18 cellular contexts compared by ENCODE assay signal in the genomic region with DNA sequence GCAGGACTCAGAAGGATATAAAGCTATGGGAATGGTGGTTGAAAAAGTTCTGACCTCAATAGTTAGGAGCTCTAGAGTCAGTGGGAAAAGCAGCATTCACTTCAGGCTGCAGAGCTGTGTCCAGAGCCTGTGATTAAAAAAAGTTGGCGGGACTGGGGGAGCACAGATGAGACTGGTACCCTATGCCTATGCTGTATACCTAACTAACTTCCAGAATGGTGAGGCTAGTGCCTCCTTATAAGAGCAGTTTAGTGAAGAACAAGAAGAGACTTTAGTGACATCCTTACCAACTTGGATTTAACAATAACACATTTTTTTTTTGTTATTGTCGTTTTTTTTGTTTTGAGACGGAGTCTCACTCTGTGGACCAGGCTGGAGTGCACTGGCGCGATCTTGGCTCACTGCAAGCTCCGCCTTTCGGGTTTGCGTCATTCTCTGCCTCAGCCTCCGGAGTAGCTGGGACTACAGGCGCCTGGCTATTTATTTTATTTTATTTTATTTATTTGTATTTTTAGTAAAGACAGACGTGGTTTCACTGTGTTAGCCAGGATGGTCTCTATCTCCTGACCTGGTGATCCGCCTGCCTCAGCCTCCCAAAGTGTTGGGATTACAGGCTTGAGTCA. TPM values are rescaled to one million over a fixed set of nuclear protein-coding genes. Genes with fewer than 3 reads are reported as not detected.
DNase-seq lines count a peak whose midpoint lies in the region; ATAC-seq and TF ChIP-seq lines count a peak whose summit lies in the region.
"Had no signal": no experiment of that assay in that cellular context is flagged by ENCODE, and none has a peak within 500 bp of the region (broad histone marks: within the 10 kb centered on the region; RNA-seq: fewer than 3 reads in every experiment).

No MANE protein-coding gene starts in this region.

- TF ChIP-seq CTCF in fibroblast of mammary gland (conservative IDR thresholded peaks at IDR 0.05; ENCODE audit: control insufficient read depth, insufficient read depth, low read depth, low read length) = no peak

- DNase-seq in activated naive CD4-positive, alpha-beta T cell treated with anti-CD3 and anti-CD28 coated beads, Interleukin-2, amount 10 ng/mL, durations not matched to agents 7 days and 5 days = no peak
- peak; percentile 42 to 61 for DNase-seq in SJSA1 (ENCODE audit: low read depth in 1 of 2, low spot score in 2 of 2)
- peak; percentile 40 for DNase-seq in fibroblast of mammary gland (ENCODE audit: low read depth)
- DNase-seq in NOMO-1 treated with DMSO at 0.1 percent for 48 hours (lab: John Stamatoyannopoulos, UW; ENCODE audit: unreplicated experiment) = no peak
- DNase-seq in kidney glomerular epithelial cell (lab: John Stamatoyannopoulos, UW) = no peak
- DNase-seq: DMS 273 treated with DMSO at 0.1 percent for 48 hours, NCI-H1105, NCI-H1694, NCI-H2171, NCI-H82, Peyer's patch had no signal

- H3K36me3 ChIP-seq in SJSA1 (no peaks in the 10 kb centered on the region; the same call in 1 of the 2 replicates), skeletal muscle satellite cell (ENCODE audit: insufficient read depth, low read length) (no peaks in the 10 kb centered on the region)
- H3K36me3 ChIP-seq: Peyer's patch had no signal

- H3K9me3 ChIP-seq in SJSA1 (replicated peaks) (no peaks in the 10 kb centered on the region), skeletal muscle satellite cell (replicated peaks; ENCODE audit: low read length) (no peaks in the 10 kb centered on the region)
- H3K9me3 ChIP-seq: A549, Peyer's patch had no signal

- no peak overlapping the region for H3K4me3 ChIP-seq in SJSA1
- H3K4me3 ChIP-seq in fibroblast of mammary gland (ENCODE audit: control insufficient read depth, low read depth, low read length) = peak overlapping the region; percentile 4
- H3K4me3 ChIP-seq in skeletal muscle satellite cell (ENCODE audit: low read length) = no peak overlapping the region
- H3K4me3 ChIP-seq: A549, Peyer's patch had no signal

- CTCF ChIA-PET in activated naive CD4-positive, alpha-beta T cell treated with anti-CD3 and anti-CD28 coated beads, Interleukin-2, amount 10 ng/mL, durations not matched to agents 7 days and 5 days (lab: Charles Lee) = no interaction called here

- H3K9me3 Mint-ChIP-seq in activated naive CD4-positive, alpha-beta T cell treated with anti-CD3 and anti-CD28 coated beads, Interleukin-2, amount 50 U/mL, for 24 hours = no peaks in the 10 kb centered on the region
- H3K9me3 Mint-ChIP-seq in activated naive CD4-positive, alpha-beta T cell treated with anti-CD3 and anti-CD28 coated beads, Interleukin-2, amount 10 ng/mL, durations not matched to agents 7 days and 5 days = no peaks in the 10 kb centered on the region
- H3K9me3 Mint-ChIP-seq: IgD-negative memory B cell had no signal

- H3K4me1 ChIP-seq in SJSA1 (replicated peaks) (peaks cover 13% of the 10 kb centered on the region), skeletal muscle satellite cell (ENCODE audit: control insufficient read depth, insufficient read depth, low read length) (no peaks in the 10 kb centered on the region)
- H3K4me1 ChIP-seq: A549, Peyer's patch had no signal

- no peak for ATAC-seq in HG03097 (IDR thresholded peaks at IDR 0.05; ENCODE audit: low FRiP score, unreplicated experiment)
- ATAC-seq: Right ventricle myocardium inferior had no signal

- peaks cover 20% of the 10 kb centered on the region for H3K4me1 Mint-ChIP-seq in activated naive CD4-positive, alpha-beta T cell treated with anti-CD3 and anti-CD28 coated beads, Interleukin-2, amount 50 U/mL, for 24 hours
- peaks cover 11% of the 10 kb centered on the region for H3K4me1 Mint-ChIP-seq in activated naive CD4-positive, alpha-beta T cell treated with anti-CD3 and anti-CD28 coated beads, Interleukin-2, amount 10 ng/mL, durations not matched to agents 7 days and 5 days

- peak overlapping the region; percentile 35 for H3K27ac Mint-ChIP-seq in activated naive CD4-positive, alpha-beta T cell treated with anti-CD3 and anti-CD28 coated beads, Interleukin-2, amount 50 U/mL, for 24 hours
- H3K27ac Mint-ChIP-seq in activated naive CD4-positive, alpha-beta T cell treated with anti-CD3 and anti-CD28 coated beads, Interleukin-2, amount 10 ng/mL, durations not matched to agents 7 days and 5 days = no peak overlapping the region

- no peaks in the 10 kb centered on the region for H3K27me3 Mint-ChIP-seq in activated naive CD4-positive, alpha-beta T cell treated with anti-CD3 and anti-CD28 coated beads, Interleukin-2, amount 50 U/mL, for 24 hours
- peaks cover 33% of the 10 kb centered on the region for H3K27me3 Mint-ChIP-seq in activated naive CD4-positive, alpha-beta T cell treated with anti-CD3 and anti-CD28 coated beads, Interleukin-2, amount 10 ng/mL, durations not matched to agents 7 days and 5 days

- H3K9ac ChIP-seq in skeletal muscle satellite cell (ENCODE audit: low read depth, low read length) = no peak overlapping the region

- H3K4me3 Mint-ChIP-seq in activated naive CD4-positive, alpha-beta T cell treated with anti-CD3 and anti-CD28 coated beads, Interleukin-2, amount 50 U/mL, for 24 hours = peak overlapping the region; percentile 11
- H3K4me3 Mint-ChIP-seq in activated naive CD4-positive, alpha-beta T cell treated with anti-CD3 and anti-CD28 coated beads, Interleukin-2, amount 10 ng/mL, durations not matched to agents 7 days and 5 days = no peak overlapping the region

- peak overlapping the region; percentile 11 for H3K4me2 ChIP-seq in skeletal muscle satellite cell (ENCODE audit: low read length)
- H3K4me2 ChIP-seq: A549 had no signal

- H3K27ac ChIP-seq in SJSA1 = no peak overlapping the region
- H3K27ac ChIP-seq: A549, C4-2B, Peyer's patch had no signal

- H3K36me3 Mint-ChIP-seq in activated naive CD4-positive, alpha-beta T cell treated with anti-CD3 and anti-CD28 coated beads, Interleukin-2, amount 50 U/mL, for 24 hours = no peaks in the 10 kb centered on the region
- peaks cover 1% of the 10 kb centered on the region for H3K36me3 Mint-ChIP-seq in activated naive CD4-positive, alpha-beta T cell treated with anti-CD3 and anti-CD28 coated beads, Interleukin-2, amount 10 ng/mL, durations not matched to agents 7 days and 5 days
- H3K36me3 Mint-ChIP-seq: IgD-negative memory B cell had no signal

- H3K27me3 ChIP-seq in SJSA1 (replicated peaks) (peaks cover 5% of the 10 kb centered on the region; the same call in 1 of the 2 replicates), skeletal muscle satellite cell (ENCODE audit: control insufficient read depth, insufficient read depth, low read length) (peaks cover 3% of the 10 kb centered on the region)
- H3K27me3 ChIP-seq: Peyer's patch had no signal

RNA-seq across cellular contexts. Expression of a gene that starts 6.6 kb away (rescaled TPM):
- total RNA-seq in SJSA1 (2014; rRNA removed; shearing (Covaris generic)) = 16.9 and 17.4 TPM in 2 replicates
- total RNA-seq in skeletal muscle satellite cell (2012; rRNA removed) = 18.5 and 19.7 TPM in 2 replicates

RNA-seq across cellular contexts. Expression of a gene that starts 41.5 kb away (rescaled TPM):
- 5.6 and 12.3 TPM in 2 replicates for total RNA-seq in SJSA1 (2014; rRNA removed; shearing (Covaris generic))
- total RNA-seq in skeletal muscle satellite cell (2012; rRNA removed) = 9.6 and 10.9 TPM in 2 replicates

RNA-seq across cellular contexts. Expression of a gene that starts 50.7 kb away (rescaled TPM):
- 3.7 and 6.3 TPM in 2 replicates for total RNA-seq in SJSA1 (2014; rRNA removed; shearing (Covaris generic))
- total RNA-seq in skeletal muscle satellite cell (2012; rRNA removed) = 4.6 and 5.8 TPM in 2 replicates

Comparison
In these comparisons a context has a peak if more than half of its experiments do, and no peak if none do; other contexts are left out.
1. DNase-seq: peak in SJSA1 (2 of 2) and fibroblast of mammary gland (single experiment); none in activated naive CD4-positive, alpha-beta T cell treated with anti-CD3 and anti-CD28 coated beads, Interleukin-2, amount 10 ng/mL, durations not matched to agents 7 days and 5 days (single experiment), NOMO-1 treated with DMSO at 0.1 percent for 48 hours (single experiment) and kidney glomerular epithelial cell (single experiment).